ENCODE assay signal across 8 cellular contexts in genomic region chr10:87095241-87095945, GRCh38. TPM values are rescaled to one million over a fixed set of nuclear protein-coding genes. Genes with fewer than 3 reads are reported as not detected.
DNase-seq lines count a peak whose midpoint lies in the region; ATAC-seq and TF ChIP-seq lines count a peak whose summit lies in the region.

No MANE protein-coding gene starts in this region.

- H3K36me3 Mint-ChIP-seq in HFFc6 (ENCODE audit: low read depth): peaks cover 23% of the 10 kb centered on the region
- peaks cover 33% of the 10 kb centered on the region for H3K36me3 Mint-ChIP-seq in central memory CD8-positive, alpha-beta T cell (ENCODE audit: insufficient read depth)

- TF ChIP-seq POLR2A in GM15510 (IDR thresholded peaks at IDR 0.05; ENCODE audit: borderline replicate concordance, extremely low read depth, insufficient read length): peak; percentile 66

- peak overlapping the region; percentile 96 for H3K27ac Mint-ChIP-seq in HFFc6
- peak overlapping the region; percentile 90 for H3K27ac Mint-ChIP-seq in central memory CD8-positive, alpha-beta T cell (ENCODE audit: low read depth)

- peaks cover 38% of the 10 kb centered on the region for H3K4me1 Mint-ChIP-seq in HFFc6 (ENCODE audit: low read depth)
- peaks cover 41% of the 10 kb centered on the region for H3K4me1 Mint-ChIP-seq in central memory CD8-positive, alpha-beta T cell

- peak overlapping the region; percentile 95 for H3K4me3 Mint-ChIP-seq in HFFc6
- H3K4me3 Mint-ChIP-seq in central memory CD8-positive, alpha-beta T cell: peak overlapping the region; percentile 91

- ATAC-seq in activated CD4-positive, CD25-positive, alpha-beta regulatory T cell treated with anti-CD3 and anti-CD28 coated beads, Interleukin-2, amount 50 U/mL, for 24 hours: peak; percentile 60 to 63
- peak; percentile 75 for ATAC-seq in central memory CD8-positive, alpha-beta T cell (replicated peaks; ENCODE audit: extremely low read depth, poor library complexity, severe bottlenecking)

- no peaks in the 10 kb centered on the region; the same call in 1 of the 2 replicates for H3K27me3 Mint-ChIP-seq in HFFc6 (ENCODE audit: insufficient read depth)
- no peaks in the 10 kb centered on the region for H3K27me3 Mint-ChIP-seq in central memory CD8-positive, alpha-beta T cell

- H3K9me3 Mint-ChIP-seq in HFFc6: no peaks in the 10 kb centered on the region
- H3K9me3 Mint-ChIP-seq in central memory CD8-positive, alpha-beta T cell: no peaks in the 10 kb centered on the region

- peak; percentile 89 for DNase-seq in HFFc6
- peak; percentile 19 for DNase-seq in NCI-H1092 (lab: John Stamatoyannopoulos, UW)
- DNase-seq in central memory CD8-positive, alpha-beta T cell (ENCODE audit: low spot score in 2 of 2): peak; percentile 69 to 84
- peak; percentile 64 for DNase-seq in kidney glomerular epithelial cell (lab: John Stamatoyannopoulos, UW)
- peak; percentile 34 to 61 (median 48) for DNase-seq in stimulated activated CD4-positive, alpha-beta T cell treated with anti-CD3 and anti-CD28 coated beads, Interleukin-1b, Interleukin-23, amount 100 ng/mL, for 24 hours (ENCODE audit: low read depth in 4 of 4, low spot score in 1 of 4)
- no peak for DNase-seq in DMS153 (lab: John Stamatoyannopoulos, UW)

- TF ChIP-seq CTCF in HFFc6 (IDR thresholded peaks at IDR 0.05): no peak; the same call in 1 of the 2 replicates

RNA-seq across cellular contexts. Expression of gene SHLD2, which starts 0.4 kb away (rescaled TPM):
- 10 to 100 TPM; 17.1 to 24.3 (median 21.1) TPM for total RNA-seq in HFFc6 (2021; fragmentation: NEBNext Ultra II Directional; extraction: Animal tissue kit (Norgen Biotek cat#: 25700))

RNA-seq across cellular contexts. Expression of gene GLUD1, which starts 0.8 kb away (rescaled TPM):
- 100 to 1,000 TPM; 108 to 130 (median 118) TPM for total RNA-seq in HFFc6 (2021; fragmentation: NEBNext Ultra II Directional; extraction: Animal tissue kit (Norgen Biotek cat#: 25700))
